In genomic region chr11:107706531-107706930, GRCh38 we compare ENCODE assay signal across 2 cellular contexts.
TF ChIP-seq lines count a peak whose summit lies in the region.

No MANE protein-coding gene starts in this region.

TF ChIP-seq in IMR-90, 13 proteins besides CTCF, POLR2A, EP300 and RAD21 (continued from another document):
- no peak for TF ChIP-seq ELK1 (IDR thresholded peaks at IDR 0.05; ENCODE audit: borderline replicate concordance, low read depth, low read length)
- TF ChIP-seq MAZ (IDR thresholded peaks at IDR 0.05; ENCODE audit: borderline replicate concordance, low read depth, low read length): no peak
- TF ChIP-seq BHLHE40 (IDR thresholded peaks at IDR 0.05; ENCODE audit: low read depth, low read length): no peak
- no peak for TF ChIP-seq CEBPB (IDR thresholded peaks at IDR 0.05; ENCODE audit: low read depth, low read length)
- TF ChIP-seq CHD1 (IDR thresholded peaks at IDR 0.05; ENCODE audit: low read depth, low read length): no peak
- no peak for TF ChIP-seq RCOR1 (IDR thresholded peaks at IDR 0.05; ENCODE audit: insufficient replicate concordance, low read length)
- TF ChIP-seq SMC3 (IDR thresholded peaks at IDR 0.05; ENCODE audit: low read depth, low read length): no peak
- TF ChIP-seq MXI1 (IDR thresholded peaks at IDR 0.05; ENCODE audit: borderline replicate concordance, low read depth, low read length): no peak
- TF ChIP-seq RFX5 (IDR thresholded peaks at IDR 0.05; ENCODE audit: low read depth, low read length): no peak
- no peak for TF ChIP-seq FOS (IDR thresholded peaks at IDR 0.05; ENCODE audit: low read depth, low read length)

TF ChIP-seq in WTC11, 78 proteins besides CTCF, POLR2A, EP300 and RAD21 (continued from another document):
- TF ChIP-seq AR (CRISPR knock-in tag; IDR thresholded peaks at IDR 0.05) (no peak), ZNF396 (CRISPR knock-in tag; IDR thresholded peaks at IDR 0.05; ENCODE audit: borderline replicate concordance) (no peak), ATF2 (CRISPR knock-in tag; IDR thresholded peaks at IDR 0.05; ENCODE audit: borderline replicate concordance, low read depth) (no peak), JAZF1 (CRISPR knock-in tag; IDR thresholded peaks at IDR 0.05) (no peak)
